ENCODE assay signal across 14 cellular contexts in the genomic region with DNA sequence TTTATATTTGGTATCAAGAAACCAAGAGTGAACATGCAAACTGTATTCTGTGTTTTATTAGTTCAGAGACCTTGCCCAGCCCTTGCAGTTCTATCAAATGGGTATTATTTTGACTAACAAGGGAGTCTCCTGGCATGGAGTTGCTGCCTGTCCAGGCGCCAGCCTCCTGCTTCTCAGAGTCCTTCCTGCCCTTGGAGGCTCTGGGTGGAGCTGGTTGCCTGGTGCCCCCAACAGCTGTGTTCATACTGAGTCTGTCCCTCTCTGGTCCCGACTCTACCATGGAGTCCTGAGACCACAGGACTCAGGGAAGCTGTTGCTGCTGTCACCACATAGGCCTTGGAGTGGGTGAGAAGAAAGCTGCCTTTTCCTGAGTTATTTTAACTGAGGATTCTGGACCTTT. TPM values are rescaled to one million over a fixed set of nuclear protein-coding genes. Genes with fewer than 3 reads are reported as not detected.
DNase-seq lines count a peak whose midpoint lies in the region; ATAC-seq and TF ChIP-seq lines count a peak whose summit lies in the region.
"Had no signal": no experiment of that assay in that cellular context is flagged by ENCODE, and none has a peak within 500 bp of the region (broad histone marks: within the 10 kb centered on the region; RNA-seq: fewer than 3 reads in every experiment).

No MANE protein-coding gene starts in this region.

- no peaks in the 10 kb centered on the region for H3K9me3 ChIP-seq in DND-41 (ENCODE audit: insufficient read depth, low read length, severe bottlenecking)
- H3K9me3 ChIP-seq in testis, result no peaks in the 10 kb centered on the region

- no peaks in the 10 kb centered on the region for H3K27me3 ChIP-seq in DND-41 (ENCODE audit: insufficient read depth, low read length, poor library complexity)
- H3K27me3 ChIP-seq in testis, result no peaks in the 10 kb centered on the region

- TF ChIP-seq CTCF in DND-41 (IDR thresholded peaks at IDR 0.05; ENCODE audit: borderline replicate concordance, extremely low read depth, low read length, poor library complexity, severe bottlenecking), result no peak
- TF ChIP-seq CTCF in testis (IDR thresholded peaks at IDR 0.05), result no peak

- TF ChIP-seq POLR2A in testis (IDR thresholded peaks at IDR 0.05), result no peak

- WGBS in testis, 2 donors, result 63 to 75% methylated on average over 2 of the region's 2 CpGs

- H3K4me3 Mint-ChIP-seq in T-helper 2 cell treated with Interferon-gamma antibody and Interleukin-4, amounts not matched to agents 5 μg/mL and 100 μg/mL, for 36 hours, result no peak overlapping the region
- H3K4me3 Mint-ChIP-seq: CD14-positive monocyte had no signal

- no peaks in the 10 kb centered on the region for H4K20me1 ChIP-seq in DND-41 (ENCODE audit: insufficient read depth, low read length)

- no peak overlapping the region for H3K27ac ChIP-seq in DND-41 (ENCODE audit: low read length)
- H3K27ac ChIP-seq in angular gyrus (ENCODE audit: low read depth, low read length), result peak overlapping the region; percentile 80
- peak overlapping the region; percentile 42 to 86 for H3K27ac ChIP-seq in testis

- H3K4me1 ChIP-seq in DND-41 (ENCODE audit: insufficient read depth, low read length) (no peaks in the 10 kb centered on the region), testis (peaks cover 4% of the 10 kb centered on the region)

- H3K4me3 ChIP-seq in DND-41 (ENCODE audit: low read depth in 1 of 2, low read length in 2 of 2) (no peak overlapping the region), testis (no peak overlapping the region)

- H3K27me3 Mint-ChIP-seq in T-helper 2 cell treated with Interferon-gamma antibody and Interleukin-4, amounts not matched to agents 5 μg/mL and 100 μg/mL, for 36 hours (ENCODE audit: low read depth), result peaks cover 2% of the 10 kb centered on the region

- H2AFZ ChIP-seq in DND-41 (ENCODE audit: low read depth, low read length), result no peak overlapping the region

- intact Hi-C loops in testis (cut with DNase I; ENCODE audit: low total_unique reads), result no loop called here

- H3K36me3 Mint-ChIP-seq in T-helper 2 cell treated with Interferon-gamma antibody and Interleukin-4, amounts not matched to agents 5 μg/mL and 100 μg/mL, for 36 hours (ENCODE audit: low read depth), result no peaks in the 10 kb centered on the region
- H3K36me3 Mint-ChIP-seq: CD14-positive monocyte had no signal

- no peaks in the 10 kb centered on the region for H3K79me2 ChIP-seq in DND-41 (ENCODE audit: insufficient read depth, low read length)

- peak; percentile 24; the same call in 1 of the 3 replicates for ATAC-seq in DND-41 (ENCODE audit: insufficient read depth, low read depth)
- ATAC-seq in GM21447 (IDR thresholded peaks at IDR 0.05; ENCODE audit: unreplicated experiment), result no peak
- ATAC-seq: HCT116, Panc1 had no signal

- no peak overlapping the region for H3K9ac ChIP-seq in DND-41 (ENCODE audit: low read depth, low read length)

- H3K9me3 Mint-ChIP-seq in T-helper 2 cell treated with Interferon-gamma antibody and Interleukin-4, amounts not matched to agents 5 μg/mL and 100 μg/mL, for 36 hours, result peaks cover 4% of the 10 kb centered on the region

- H3K36me3 ChIP-seq in DND-41 (ENCODE audit: insufficient read depth, low read length) (no peaks in the 10 kb centered on the region), testis (ENCODE audit: low read depth, missing control alignments) (no peaks in the 10 kb centered on the region)

- DNase-seq in DND-41 (no peak), myocyte (ENCODE audit: low read depth) (peak; percentile 44), testis (no peak), DMS53 (lab: John Stamatoyannopoulos, UW) (no peak), HPDE6-E6E7 (ENCODE audit: extremely low spot score) (no peak)
- DNase-seq in T-helper 2 cell treated with Interferon-gamma antibody and Interleukin-4, amounts not matched to agents 5 μg/mL and 100 μg/mL, for 36 hours (ENCODE audit: low spot score), result no peak
- DNase-seq: COR-L47, KG1, NCI-H1092 had no signal

- no peak overlapping the region for H3K27ac Mint-ChIP-seq in T-helper 2 cell treated with Interferon-gamma antibody and Interleukin-4, amounts not matched to agents 5 μg/mL and 100 μg/mL, for 36 hours
- H3K27ac Mint-ChIP-seq: CD14-positive monocyte had no signal

- no peaks in the 10 kb centered on the region for H3K4me1 Mint-ChIP-seq in T-helper 2 cell treated with Interferon-gamma antibody and Interleukin-4, amounts not matched to agents 5 μg/mL and 100 μg/mL, for 36 hours (ENCODE audit: low read depth)
- H3K4me1 Mint-ChIP-seq: CD14-positive monocyte had no signal

- no peak overlapping the region for H3K4me2 ChIP-seq in DND-41 (ENCODE audit: insufficient read depth, low read length)

RNA-seq across cellular contexts. Expression of gene GREB1, which starts 26.3 kb away (rescaled TPM):
- total RNA-seq in myocyte (0.24 and 0.52 TPM in 2 replicates), testis (100 to 1,000 TPM in 1 of 2 donors, 10 to 100 TPM in 1; 91.0 to 136 TPM)
- 0.42 TPM for polyA plus RNA-seq in myocyte (2012)
- polyA plus RNA-seq in testis (ENCODE audit: insufficient read depth, low read depth, low replicate concordance), result 29.8 TPM
- polyA plus RNA-seq: CD14-positive monocyte had no signal

RNA-seq across cellular contexts. Expression of gene E2F6, which starts 41.6 kb away (rescaled TPM):
- total RNA-seq in myocyte (29.1 and 34.5 TPM in 2 replicates), testis (10 to 100 TPM; 15.7 to 24.3 TPM)
- 14.7 TPM for polyA plus RNA-seq in myocyte (2012)
- 20.2 TPM for polyA plus RNA-seq in testis (ENCODE audit: insufficient read depth, low read depth, low replicate concordance)

Comparison
In these comparisons a context has a peak if more than half of its experiments do, and no peak if none do; other contexts are left out.
1. RNA of gene GREB1, which starts 26.3 kb away (total RNA-seq): 91.0 to 136 TPM in testis; 0.24 to 0.52 TPM in myocyte; every median in the first group is over 10 times any median in the second.